Comparison of ENCODE assay signal across 20 cellular contexts in genomic region chr10:116465541-116465940, GRCh38. TPM values are rescaled to one million over a fixed set of nuclear protein-coding genes. Genes with fewer than 3 reads are reported as not detected.
"Had no signal": no experiment of that assay in that cellular context is flagged by ENCODE, and none has a peak within 500 bp of the region (broad histone marks: within the 10 kb centered on the region; RNA-seq: fewer than 3 reads in every experiment).

No MANE protein-coding gene starts in this region.

- ATAC-seq: left lung; naive thymus-derived CD8-positive, alpha-beta T cell; stimulated activated naive CD8-positive, alpha-beta T cell treated with anti-CD3 and anti-CD28 coated beads, Interleukin-15, amount 100 ng/mL, for 72 hours had no signal

- DNase-seq: activated CD4-positive, alpha-beta T cell treated with anti-CD3 and anti-CD28 coated beads for 4 hours; activated CD8-positive, alpha-beta memory T cell treated with anti-CD3 and anti-CD28 coated beads, Interleukin-2, amount 50 U/mL, for 48 hours; activated gamma-delta T cell treated with Interleukin-2 at 50 U/mL for 16 hours; activated T-cell treated with anti-CD3 and anti-CD28 coated beads, Interleukin-2, amount 50 U/mL, for 72 hours; amniotic stem cell; caudate nucleus; colonic mucosa; foreskin fibroblast; hypothalamus; kidney; left lung; mammary epithelial cell; naive thymus-derived CD8-positive, alpha-beta T cell; stimulated activated CD4-positive, alpha-beta T cell treated with anti-CD3 and anti-CD28 coated beads, Interleukin-1b, Interleukin-23, amount 100 ng/mL, for 48 hours; stimulated activated naive CD8-positive, alpha-beta T cell treated with anti-CD3 and anti-CD28 coated beads, Interleukin-15, amount 100 ng/mL, for 72 hours; upper lobe of right lung had no signal

RNA-seq across cellular contexts. Expression of gene PNLIPRP3, which starts 37.9 kb away (rescaled TPM):
- total RNA-seq: activated T-cell treated with anti-CD3 and anti-CD28 coated beads, Interleukin-2, amount 50 U/mL, for 72 hours; colonic mucosa; endothelial cell of umbilical vein; kidney; mononuclear cell; naive thymus-derived CD8-positive, alpha-beta T cell; renal cortical epithelial cell; temporal lobe had no signal
